Comparison of ENCODE assay signal across 9 cellular contexts in the genomic region with DNA sequence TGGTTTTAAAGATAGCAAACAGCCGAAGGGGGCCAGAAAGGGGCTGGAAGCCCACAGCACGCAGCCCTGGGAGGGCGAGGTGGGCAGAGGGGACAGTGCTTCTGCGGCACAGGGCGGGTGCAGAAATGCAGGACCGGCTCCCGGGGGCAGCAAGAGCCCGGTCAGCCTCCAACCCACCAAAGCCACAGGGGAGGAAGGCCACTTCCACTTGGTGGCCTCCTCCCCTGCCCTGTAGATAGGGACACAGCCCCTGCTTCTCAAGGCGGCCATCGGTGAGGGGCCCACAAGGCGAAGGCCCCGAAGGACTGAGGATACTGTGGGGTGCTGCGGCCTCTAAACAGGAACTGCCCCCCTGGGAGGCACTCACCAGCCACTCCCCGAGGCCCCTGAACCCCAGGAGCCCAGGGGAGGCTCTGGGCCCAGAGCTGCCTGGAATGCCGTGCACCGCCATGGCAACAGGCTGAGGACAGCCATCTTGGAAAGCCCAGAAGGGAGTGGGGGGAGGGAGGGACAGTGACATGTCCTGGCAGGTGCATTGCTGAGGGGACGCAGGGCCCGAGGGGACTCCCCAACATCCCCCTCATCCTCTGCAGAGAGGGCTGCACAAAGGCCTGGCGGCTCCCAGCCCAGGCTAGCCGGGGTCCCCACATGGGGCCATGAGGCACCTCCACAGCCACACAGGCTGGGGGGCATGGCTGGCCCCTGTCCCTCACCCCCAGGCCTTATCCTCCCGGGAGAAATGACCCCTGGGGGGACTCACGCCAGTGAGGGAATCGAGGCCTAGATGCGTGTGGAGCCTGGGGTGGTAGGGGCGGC.
A peak's percentile ranks its signal among the peaks of the same experiment; 100 is the strongest.
DNase-seq lines count a peak whose midpoint lies in the region; ATAC-seq lines count a peak whose summit lies in the region.
"Had no signal": no experiment of that assay in that cellular context is flagged by ENCODE, and none has a peak within 500 bp of the region (broad histone marks: within the 10 kb centered on the region; RNA-seq: fewer than 3 reads in every experiment).

No MANE protein-coding gene starts in this region.

- H3K27ac Mint-ChIP-seq in activated CD4-positive, alpha-beta T cell treated with anti-CD3 and anti-CD28 coated beads, Interleukin-2, amount 10 ng/mL, durations not matched to agents 7 days and 5 days: peak overlapping the region; percentile 91
- H3K27ac Mint-ChIP-seq in T-cell: peak overlapping the region; percentile 55 to 66
- peak overlapping the region; percentile 91 to 97 (median 92) for H3K27ac Mint-ChIP-seq in immature natural killer cell

- POLR2A ChIA-PET in activated CD4-positive, alpha-beta T cell treated with anti-CD3 and anti-CD28 coated beads, Interleukin-2, amount 10 ng/mL, durations not matched to agents 7 days and 5 days (lab: Charles Lee): interaction anchor here (0.6 to 1.2 kb wide), 2 partner anchors 13 to 114 kb away, joined by 3 to 6 read pairs; no protein-coding TSS in a partner anchor
- POLR2A ChIA-PET in T-cell (lab: Charles Lee): no interaction called here

- peaks cover 56% of the 10 kb centered on the region for H3K4me1 Mint-ChIP-seq in activated CD4-positive, alpha-beta T cell treated with anti-CD3 and anti-CD28 coated beads, Interleukin-2, amount 10 ng/mL, durations not matched to agents 7 days and 5 days
- H3K4me1 Mint-ChIP-seq in T-cell (peaks cover 54 to 71% (median 67%) of the 10 kb centered on the region in 3 donors), immature natural killer cell (peaks cover 81 to 84% of the 10 kb centered on the region in 2 donors)

- no peak for ATAC-seq in T-cell (replicated peaks in 1 of 4)

- no peaks in the 10 kb centered on the region for H3K9me3 Mint-ChIP-seq in activated CD4-positive, alpha-beta T cell treated with anti-CD3 and anti-CD28 coated beads, Interleukin-2, amount 10 ng/mL, durations not matched to agents 7 days and 5 days
- H3K9me3 Mint-ChIP-seq in T-cell (no peaks in the 10 kb centered on the region), immature natural killer cell (no peaks in the 10 kb centered on the region)

- peak overlapping the region; percentile 52 for H3K4me3 Mint-ChIP-seq in activated CD4-positive, alpha-beta T cell treated with anti-CD3 and anti-CD28 coated beads, Interleukin-2, amount 10 ng/mL, durations not matched to agents 7 days and 5 days
- H3K4me3 Mint-ChIP-seq in T-cell (peak overlapping the region in 2 of 3 donors; percentile 47 to 76), immature natural killer cell (peak overlapping the region; percentile 57 to 81 (median 71))

- H3K36me3 Mint-ChIP-seq in activated CD4-positive, alpha-beta T cell treated with anti-CD3 and anti-CD28 coated beads, Interleukin-2, amount 10 ng/mL, durations not matched to agents 7 days and 5 days (ENCODE audit: low read depth): peaks cover 14% of the 10 kb centered on the region
- H3K36me3 Mint-ChIP-seq in T-cell: peaks cover 5% of the 10 kb centered on the region
- H3K36me3 Mint-ChIP-seq in immature natural killer cell: peaks cover 5 to 12% (median 6%) of the 10 kb centered on the region in 3 donors

- H3K27ac ChIP-seq in substantia nigra (ENCODE audit: low read depth, low read length, poor library complexity, severe bottlenecking): peak overlapping the region; percentile 71
- H3K27ac ChIP-seq: epithelial cell of prostate had no signal

- no peaks in the 10 kb centered on the region for H3K27me3 Mint-ChIP-seq in activated CD4-positive, alpha-beta T cell treated with anti-CD3 and anti-CD28 coated beads, Interleukin-2, amount 10 ng/mL, durations not matched to agents 7 days and 5 days
- H3K27me3 Mint-ChIP-seq in T-cell: no peaks in the 10 kb centered on the region
- peaks cover 12 to 21% (median 17%) of the 10 kb centered on the region in 3 donors for H3K27me3 Mint-ChIP-seq in immature natural killer cell (ENCODE audit: low read depth in 3 of 3)

- DNase-seq in activated CD4-positive, alpha-beta T cell treated with anti-CD3 and anti-CD28 coated beads, Interleukin-2, amount 10 ng/mL, durations not matched to agents 7 days and 5 days: no peak
- DNase-seq in activated CD4-positive, alpha-beta T cell treated with anti-CD3 and anti-CD28 coated beads, Interleukin-2, amount 50 U/mL, for 4 hours: no peak
- DNase-seq in T-cell: no peak
- DNase-seq in immature natural killer cell: no peak
- no peak for DNase-seq in substantia nigra (lab: John Stamatoyannopoulos, UW)
- no peak for DNase-seq in HUDEP-2 (lab: John Stamatoyannopoulos, UW; ENCODE audit: unreplicated experiment in 76 of 76)
- DNase-seq in NCI-H2171 treated with DMSO at 0.1 percent for 48 hours (lab: John Stamatoyannopoulos, UW): no peak
- no peak for DNase-seq in LoVo (ENCODE audit: low spot score)

- CTCF ChIA-PET in activated CD4-positive, alpha-beta T cell treated with anti-CD3 and anti-CD28 coated beads, Interleukin-2, amount 10 ng/mL, durations not matched to agents 7 days and 5 days (lab: Charles Lee): interaction anchor here (1.0 to 3.7 kb wide), 4 partner anchors 9 to 17 kb away, joined by 3 to 29 read pairs (median 4); no protein-coding TSS in a partner anchor
- CTCF ChIA-PET in T-cell (lab: Charles Lee): interaction anchor here in 1 of 2 donors (0.6 to 1.3 kb wide), 3 partner anchors 10 to 88 kb away, joined by 3 to 9 read pairs (median 5); no protein-coding TSS in a partner anchor
